Comparison of ENCODE assay signal across 9 cellular contexts in the genomic region with DNA sequence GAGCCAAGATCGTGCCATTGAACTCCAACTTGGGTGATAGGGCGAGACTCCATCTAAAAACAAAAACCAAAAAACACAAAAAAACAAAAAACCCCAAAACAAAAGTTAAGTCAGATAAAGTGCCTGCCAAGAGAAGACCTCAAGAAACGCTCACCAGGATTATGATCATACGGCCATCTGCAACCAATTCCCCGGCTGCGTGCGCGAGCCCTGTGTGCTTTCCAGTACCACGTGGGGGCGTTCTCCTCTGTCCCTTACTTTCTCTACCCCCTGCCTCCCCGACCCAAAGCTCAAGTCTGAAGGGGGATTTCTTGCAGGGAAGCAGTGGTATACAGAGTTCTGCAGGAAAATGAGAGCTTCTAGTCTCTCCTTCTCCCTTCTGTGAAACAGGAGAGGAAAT. TPM values are rescaled to one million over a fixed set of nuclear protein-coding genes. Genes with fewer than 3 reads are reported as not detected.
DNase-seq lines count a peak whose midpoint lies in the region; ATAC-seq, FAIRE-seq and TF ChIP-seq lines count a peak whose summit lies in the region.
"Had no signal": no experiment of that assay in that cellular context is flagged by ENCODE, and none has a peak within 500 bp of the region (broad histone marks: within the 10 kb centered on the region; RNA-seq: fewer than 3 reads in every experiment).

No MANE protein-coding gene starts in this region.

- H3K4me1 Mint-ChIP-seq in activated T-cell treated with anti-CD3 and anti-CD28 coated beads, Interleukin-2, amount 50 U/mL, for 72 hours (ENCODE audit: low read depth) = peaks cover 9% of the 10 kb centered on the region

- peak; percentile 39 to 47 for ATAC-seq in activated T-cell treated with anti-CD3 and anti-CD28 coated beads, Interleukin-2, amount 50 U/mL, for 72 hours (replicated peaks in 1 of 2)
- ATAC-seq in HG02678 (IDR thresholded peaks at IDR 0.05; ENCODE audit: unreplicated experiment) = no peak

- DNase-seq in activated T-cell treated with anti-CD3 and anti-CD28 coated beads, Interleukin-2, amount 50 U/mL, for 72 hours = peak; percentile 43 to 52
- no peak for DNase-seq in activated T-cell treated with anti-CD3 and anti-CD28 coated beads, Interleukin-2, amount 50 U/mL, for 1 hour
- DNase-seq in NB4 (ENCODE audit: low read depth) (peak; percentile 58), bronchial epithelial cell (ENCODE audit: low read depth) (no peak), retinal pigment epithelial cell (ENCODE audit: low read depth) (no peak), NCI-H2029 (lab: John Stamatoyannopoulos, UW) (no peak), inferior parietal cortex (ENCODE audit: extremely low spot score) (no peak)

- H3K27me3 Mint-ChIP-seq in activated T-cell treated with anti-CD3 and anti-CD28 coated beads, Interleukin-2, amount 50 U/mL, for 72 hours (ENCODE audit: low read depth) = peaks cover 41% of the 10 kb centered on the region

- no peak overlapping the region for H3K4me3 Mint-ChIP-seq in activated T-cell treated with anti-CD3 and anti-CD28 coated beads, Interleukin-2, amount 50 U/mL, for 72 hours

- H3K4me3 ChIP-seq in NB4 (ENCODE audit: low read depth, low read length) (no peak overlapping the region), bronchial epithelial cell (ENCODE audit: low read depth, low read length) (no peak overlapping the region), retinal pigment epithelial cell (ENCODE audit: low read length) (no peak overlapping the region)

- TF ChIP-seq POLR2A in NB4 (IDR thresholded peaks at IDR 0.05; ENCODE audit: extremely low read depth, insufficient read length) = no peak

- H3K27me3 ChIP-seq in bronchial epithelial cell (ENCODE audit: control insufficient read depth, insufficient read depth, low read length) = no peaks in the 10 kb centered on the region

- no peaks in the 10 kb centered on the region for H3K36me3 ChIP-seq in bronchial epithelial cell (ENCODE audit: control insufficient read depth, insufficient read depth, low read length)

- peak; percentile 63 for TF ChIP-seq CTCF in NB4 (IDR thresholded peaks at IDR 0.05; ENCODE audit: low read depth, low read length)
- peak; percentile 55 for TF ChIP-seq CTCF in bronchial epithelial cell (IDR thresholded peaks at IDR 0.05; ENCODE audit: insufficient read depth, low read length, severe bottlenecking)
- peak; percentile 67 for TF ChIP-seq CTCF in retinal pigment epithelial cell (conservative IDR thresholded peaks at IDR 0.05; ENCODE audit: low read depth, low read length)

- no peak overlapping the region for H3K27ac Mint-ChIP-seq in activated T-cell treated with anti-CD3 and anti-CD28 coated beads, Interleukin-2, amount 50 U/mL, for 72 hours

- no peaks in the 10 kb centered on the region for H3K36me3 Mint-ChIP-seq in activated T-cell treated with anti-CD3 and anti-CD28 coated beads, Interleukin-2, amount 50 U/mL, for 72 hours (ENCODE audit: insufficient read depth in 2 of 2)

- no peak for FAIRE-seq in bronchial epithelial cell (lab: Jason Lieb, UNC)

- no peaks in the 10 kb centered on the region for H3K9me3 Mint-ChIP-seq in activated T-cell treated with anti-CD3 and anti-CD28 coated beads, Interleukin-2, amount 50 U/mL, for 72 hours

RNA-seq across cellular contexts. Expression of gene RPS19BP1, which starts 10.5 kb away (rescaled TPM):
- 10 to 100 TPM; 78.3 to 82.0 TPM for total RNA-seq in activated T-cell treated with anti-CD3 and anti-CD28 coated beads, Interleukin-2, amount 50 U/mL, for 72 hours
- 55.2 and 72.1 TPM in 2 replicates for total RNA-seq in bronchial epithelial cell

RNA-seq across cellular contexts. Expression of gene ATF4, which starts 22.7 kb away (rescaled TPM):
- 100 to 1,000 TPM; 779 to 836 TPM for total RNA-seq in activated T-cell treated with anti-CD3 and anti-CD28 coated beads, Interleukin-2, amount 50 U/mL, for 72 hours
- 410 and 516 TPM in 2 replicates for total RNA-seq in bronchial epithelial cell

RNA-seq across cellular contexts. Expression of gene CACNA1I, which starts 27.5 kb away (rescaled TPM):
- under 1 TPM; 0.34 to 0.58 TPM for total RNA-seq in activated T-cell treated with anti-CD3 and anti-CD28 coated beads, Interleukin-2, amount 50 U/mL, for 72 hours
- total RNA-seq in bronchial epithelial cell = not detected in 2 replicates
- total RNA-seq: HT1080 had no signal

RNA-seq across cellular contexts. Expression of gene MIEF1, which starts 41.0 kb away (rescaled TPM):
- total RNA-seq in activated T-cell treated with anti-CD3 and anti-CD28 coated beads, Interleukin-2, amount 50 U/mL, for 72 hours = 10 to 100 TPM; 49.5 to 58.3 TPM
- 23.7 and 25.6 TPM in 2 replicates for total RNA-seq in bronchial epithelial cell

Comparison
In these comparisons a context has a peak if more than half of its experiments do, and no peak if none do; other contexts are left out.
1. DNase-seq: peak in activated T-cell treated with anti-CD3 and anti-CD28 coated beads, Interleukin-2, amount 50 U/mL, for 72 hours (2 of 2) and NB4 (single experiment); none in activated T-cell treated with anti-CD3 and anti-CD28 coated beads, Interleukin-2, amount 50 U/mL, for 1 hour (single experiment), bronchial epithelial cell (single experiment), retinal pigment epithelial cell (single experiment), NCI-H2029 (single experiment) and inferior parietal cortex (single experiment).
2. Peak in every context shown above with its lines, with median percentiles within 50 percentile points of each other: CTCF ChIP-seq.